13 cellular contexts compared by ENCODE assay signal in the genomic region with DNA sequence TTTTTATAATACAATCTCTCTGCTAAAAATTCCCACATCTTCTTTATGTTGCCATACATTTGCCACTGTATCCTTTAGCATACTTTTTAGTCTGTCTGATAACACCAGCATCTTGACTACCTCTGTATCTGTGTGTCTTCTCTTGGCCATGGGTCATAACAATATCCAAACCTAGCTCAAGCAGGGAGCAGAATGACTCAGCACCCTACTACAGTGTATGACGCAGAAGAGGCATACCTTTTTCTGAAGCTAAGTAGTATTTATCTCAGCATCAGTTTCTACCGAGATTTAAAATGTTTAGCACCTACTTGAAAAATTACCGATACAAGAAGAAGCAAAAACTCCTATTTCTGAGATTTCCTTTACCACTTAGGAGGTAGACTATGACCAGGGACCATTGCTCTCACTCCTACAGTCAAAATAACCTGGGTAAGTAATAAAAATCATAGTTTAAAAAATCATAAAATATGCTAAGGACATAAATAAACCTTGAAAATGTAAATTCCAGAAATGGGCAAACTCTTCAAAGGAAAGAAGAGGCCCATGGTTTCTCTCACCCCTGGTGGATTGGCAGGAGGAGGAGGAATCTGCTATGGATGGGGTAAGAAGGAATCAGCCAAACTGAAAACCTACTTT.
DNase-seq lines count a peak whose midpoint lies in the region; ATAC-seq and TF ChIP-seq lines count a peak whose summit lies in the region.
"Had no signal": no experiment of that assay in that cellular context is flagged by ENCODE, and none has a peak within 500 bp of the region (broad histone marks: within the 10 kb centered on the region; RNA-seq: fewer than 3 reads in every experiment).

No MANE protein-coding gene starts in this region.

- peaks cover 6% of the 10 kb centered on the region for H3K27me3 Mint-ChIP-seq in activated CD8-positive, alpha-beta T cell treated with anti-CD3 and anti-CD28 coated beads for 36 hours
- H3K27me3 Mint-ChIP-seq in activated CD8-positive, alpha-beta T cell treated with anti-CD3 and anti-CD28 coated beads, Interleukin-2, amount 10 ng/mL, durations not matched to agents 7 days and 5 days (ENCODE audit: low read depth), result peaks cover 11% of the 10 kb centered on the region

- no peak overlapping the region for H3K27ac Mint-ChIP-seq in activated CD8-positive, alpha-beta T cell treated with anti-CD3 and anti-CD28 coated beads for 36 hours
- no peak overlapping the region for H3K27ac Mint-ChIP-seq in activated CD8-positive, alpha-beta T cell treated with anti-CD3 and anti-CD28 coated beads, Interleukin-2, amount 10 ng/mL, durations not matched to agents 7 days and 5 days
- H3K27ac Mint-ChIP-seq: activated T-helper 1 cell treated with anti-CD3 and anti-CD28 coated beads, Interleukin-12 subunit alpha, Interleukin-12 subunit beta, Interleukin-2, Interleukin-4 antibody, amounts not matched to agents 30 ng/mL and 10 ng/mL and 1 ng/mL, durations not matched to agents 14 hours and 24 hours and 36 hours had no signal

- TF ChIP-seq CTCF in activated CD8-positive, alpha-beta T cell treated with anti-CD3 and anti-CD28 coated beads for 36 hours (IDR thresholded peaks at IDR 0.05), result no peak
- TF ChIP-seq CTCF in fibroblast of lung (conservative IDR thresholded peaks at IDR 0.05 in 1 of 2, IDR thresholded peaks at IDR 0.05 in 1 of 2; ENCODE audit: low read depth in 1 of 2, low read length in 2 of 2) (no peak), stomach (IDR thresholded peaks at IDR 0.05) (no peak)

- H3K4me1 Mint-ChIP-seq in activated CD8-positive, alpha-beta T cell treated with anti-CD3 and anti-CD28 coated beads for 36 hours (ENCODE audit: low read depth), result peaks cover 3% of the 10 kb centered on the region
- H3K4me1 Mint-ChIP-seq in activated CD8-positive, alpha-beta T cell treated with anti-CD3 and anti-CD28 coated beads, Interleukin-2, amount 10 ng/mL, durations not matched to agents 7 days and 5 days (ENCODE audit: low read depth), result no peaks in the 10 kb centered on the region

- H3K4me3 ChIP-seq in fibroblast of lung (replicated peaks in 1 of 4; ENCODE audit: control extremely low read depth in 1 of 4, insufficient read depth in 1 of 4, low read depth in 3 of 4, low read length in 4 of 4) (no peak overlapping the region), stomach (no peak overlapping the region)

- no peaks in the 10 kb centered on the region for H3K79me2 ChIP-seq in fibroblast of lung (ENCODE audit: control insufficient read depth, insufficient read depth, low read length)

- no peak overlapping the region for H2AFZ ChIP-seq in fibroblast of lung (ENCODE audit: low read length)

- H3K36me3 ChIP-seq in fibroblast of lung (ENCODE audit: control insufficient read depth, insufficient read depth, low read length), result no peaks in the 10 kb centered on the region
- H3K36me3 ChIP-seq in stomach, result no peaks in the 10 kb centered on the region
- H3K36me3 ChIP-seq: thoracic aorta had no signal

- peak; percentile 12 for DNase-seq in activated CD8-positive, alpha-beta T cell treated with anti-CD3 and anti-CD28 coated beads for 36 hours
- DNase-seq in activated CD8-positive, alpha-beta T cell treated with anti-CD3 and anti-CD28 coated beads, Interleukin-2, amount 10 ng/mL, durations not matched to agents 7 days and 5 days, result no peak
- DNase-seq in NCI-H226, result peak; percentile 72
- DNase-seq in fibroblast of lung (ENCODE audit: low read depth in 2 of 2), result peak; percentile 47 to 83
- no peak for DNase-seq in stomach
- no peak for DNase-seq in stimulated activated CD4-positive, alpha-beta T cell treated with anti-CD3 and anti-CD28 coated beads, Interleukin-1b, Interleukin-23, amount 100 ng/mL, for 48 hours
- DNase-seq: MM.1S, NCI-H774 had no signal

- H3K4me2 ChIP-seq in fibroblast of lung (ENCODE audit: extremely low read depth, insufficient read depth, low read length), result no peak overlapping the region

- no peak overlapping the region for H3K4me3 Mint-ChIP-seq in activated CD8-positive, alpha-beta T cell treated with anti-CD3 and anti-CD28 coated beads for 36 hours
- H3K4me3 Mint-ChIP-seq in activated CD8-positive, alpha-beta T cell treated with anti-CD3 and anti-CD28 coated beads, Interleukin-2, amount 10 ng/mL, durations not matched to agents 7 days and 5 days, result no peak overlapping the region
- H3K4me3 Mint-ChIP-seq: activated T-helper 1 cell treated with anti-CD3 and anti-CD28 coated beads, Interleukin-12 subunit alpha, Interleukin-12 subunit beta, Interleukin-2, Interleukin-4 antibody, amounts not matched to agents 30 ng/mL and 10 ng/mL and 1 ng/mL, durations not matched to agents 14 hours and 24 hours and 36 hours; nephron had no signal

- no peaks in the 10 kb centered on the region for H3K27me3 ChIP-seq in fibroblast of lung (ENCODE audit: control insufficient read depth, insufficient read depth, low read length)
- no peaks in the 10 kb centered on the region for H3K27me3 ChIP-seq in stomach

- no peaks in the 10 kb centered on the region for H3K9me3 Mint-ChIP-seq in activated CD8-positive, alpha-beta T cell treated with anti-CD3 and anti-CD28 coated beads for 36 hours
- H3K9me3 Mint-ChIP-seq in activated CD8-positive, alpha-beta T cell treated with anti-CD3 and anti-CD28 coated beads, Interleukin-2, amount 10 ng/mL, durations not matched to agents 7 days and 5 days (ENCODE audit: insufficient read depth), result no peaks in the 10 kb centered on the region
- H3K9me3 Mint-ChIP-seq: activated T-helper 1 cell treated with anti-CD3 and anti-CD28 coated beads, Interleukin-12 subunit alpha, Interleukin-12 subunit beta, Interleukin-2, Interleukin-4 antibody, amounts not matched to agents 30 ng/mL and 10 ng/mL and 1 ng/mL, durations not matched to agents 14 hours and 24 hours and 36 hours; nephron had no signal

- H3K36me3 Mint-ChIP-seq in activated CD8-positive, alpha-beta T cell treated with anti-CD3 and anti-CD28 coated beads for 36 hours (ENCODE audit: low read depth), result no peaks in the 10 kb centered on the region
- H3K36me3 Mint-ChIP-seq in activated CD8-positive, alpha-beta T cell treated with anti-CD3 and anti-CD28 coated beads, Interleukin-2, amount 10 ng/mL, durations not matched to agents 7 days and 5 days (ENCODE audit: low read depth), result no peaks in the 10 kb centered on the region

- H4K20me1 ChIP-seq in fibroblast of lung (ENCODE audit: control insufficient read depth, extremely low read depth, insufficient read depth, low read length), result no peaks in the 10 kb centered on the region

- POLR2A ChIA-PET in activated CD8-positive, alpha-beta T cell treated with anti-CD3 and anti-CD28 coated beads for 36 hours (lab: Charles Lee), result no interaction called here
- POLR2A ChIA-PET in activated CD8-positive, alpha-beta T cell treated with anti-CD3 and anti-CD28 coated beads, Interleukin-2, amount 10 ng/mL, durations not matched to agents 7 days and 5 days (lab: Charles Lee), result interaction anchor here (0.7 kb wide), 1 partner anchor 1024 kb away, joined by 3 read pairs; no protein-coding TSS in a partner anchor

- H3K4me1 ChIP-seq in fibroblast of lung (ENCODE audit: control insufficient read depth, extremely low read depth, insufficient read depth, low read length), result no peaks in the 10 kb centered on the region
- peaks cover 0 to 26% (median 16%) of the 10 kb centered on the region in 4 donors for H3K4me1 ChIP-seq in stomach

- CTCF ChIA-PET in activated CD8-positive, alpha-beta T cell treated with anti-CD3 and anti-CD28 coated beads for 36 hours (lab: Charles Lee), result interaction anchor here (0.9 kb wide), 1 partner anchor 19 kb away, joined by 3 read pairs; no protein-coding TSS in a partner anchor
- CTCF ChIA-PET in activated CD8-positive, alpha-beta T cell treated with anti-CD3 and anti-CD28 coated beads, Interleukin-2, amount 10 ng/mL, durations not matched to agents 7 days and 5 days (lab: Charles Lee), result no interaction called here

- no peak for TF ChIP-seq POLR2A in stomach (IDR thresholded peaks at IDR 0.05)

- no peak for TF ChIP-seq EP300 in stomach (IDR thresholded peaks at IDR 0.05)

- intact Hi-C loops in activated CD8-positive, alpha-beta T cell treated with anti-CD3 and anti-CD28 coated beads for 36 hours (cut with micrococcal nuclease), result no loop called here
- intact Hi-C loops in stomach (cut with DNase I; ENCODE audit: low total_unique reads), result no loop called here

- no peaks in the 10 kb centered on the region for H3K9me3 ChIP-seq in fibroblast of lung (ENCODE audit: control insufficient read depth, insufficient read depth, low read depth, low read length)
- no peaks in the 10 kb centered on the region for H3K9me3 ChIP-seq in stomach
- H3K9me3 ChIP-seq: thoracic aorta had no signal

- peak; percentile 58 for ATAC-seq in activated CD8-positive, alpha-beta T cell treated with anti-CD3 and anti-CD28 coated beads for 36 hours
- ATAC-seq in activated CD8-positive, alpha-beta T cell treated with anti-CD3 and anti-CD28 coated beads, Interleukin-2, amount 10 ng/mL, durations not matched to agents 7 days and 5 days, result no peak
- ATAC-seq in HG03571 (IDR thresholded peaks at IDR 0.05; ENCODE audit: unreplicated experiment) (no peak), GM18868 (IDR thresholded peaks at IDR 0.05; ENCODE audit: unreplicated experiment) (no peak)

- H3K27ac ChIP-seq in fibroblast of lung (ENCODE audit: insufficient read depth, low read length) (no peak overlapping the region), stomach (peak overlapping the region in 4 of 5 donors; percentile 61 to 84 (median 70))
- H3K27ac ChIP-seq: thoracic aorta had no signal

- no peak overlapping the region for H3K9ac ChIP-seq in fibroblast of lung (ENCODE audit: insufficient read depth, low read length)

- 23 to 48% (median 35%) methylated on average over 3 of the region's 3 CpGs for WGBS in stomach, 5 donors

Comparison
In these comparisons a context has a peak if more than half of its experiments do, and no peak if none do; other contexts are left out.
1. DNase-seq: peak in activated CD8-positive, alpha-beta T cell treated with anti-CD3 and anti-CD28 coated beads for 36 hours (single experiment), NCI-H226 (single experiment) and fibroblast of lung (2 of 2); none in activated CD8-positive, alpha-beta T cell treated with anti-CD3 and anti-CD28 coated beads, Interleukin-2, amount 10 ng/mL, durations not matched to agents 7 days and 5 days (single experiment), stomach (single experiment) and stimulated activated CD4-positive, alpha-beta T cell treated with anti-CD3 and anti-CD28 coated beads, Interleukin-1b, Interleukin-23, amount 100 ng/mL, for 48 hours (single experiment).